ENCODE assay signal across 18 cellular contexts in the genomic region with DNA sequence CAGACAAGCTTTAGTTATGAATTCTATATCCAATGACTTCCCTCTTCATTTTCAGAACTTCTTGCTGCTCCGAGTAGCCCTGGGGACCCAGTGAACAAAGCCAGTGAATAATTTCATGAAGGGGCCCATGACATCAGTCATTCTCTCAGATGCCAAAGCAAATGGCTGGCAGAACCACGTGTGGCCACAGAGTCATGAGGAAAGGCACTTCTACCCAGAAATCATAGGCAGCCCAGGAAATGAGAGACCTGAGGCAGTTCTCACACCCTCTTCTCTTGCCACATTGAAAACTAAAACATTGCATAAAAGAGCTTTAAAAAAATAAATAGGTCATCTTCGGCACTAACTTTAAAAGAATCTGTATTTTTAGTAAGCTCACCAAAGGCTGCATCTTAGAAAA. TPM values are rescaled to one million over a fixed set of nuclear protein-coding genes. Genes with fewer than 3 reads are reported as not detected.
DNase-seq lines count a peak whose midpoint lies in the region; ATAC-seq and TF ChIP-seq lines count a peak whose summit lies in the region.
"Had no signal": no experiment of that assay in that cellular context is flagged by ENCODE, and none has a peak within 500 bp of the region (broad histone marks: within the 10 kb centered on the region; RNA-seq: fewer than 3 reads in every experiment).

No MANE protein-coding gene starts in this region.

- H3K9me3 ChIP-seq in Loucy (ENCODE audit: insufficient read depth, low read depth, low read length) (no peaks in the 10 kb centered on the region), colonic mucosa (no peaks in the 10 kb centered on the region)
- H3K9me3 ChIP-seq: Peyer's patch had no signal

- H3K36me3 ChIP-seq in Loucy (ENCODE audit: insufficient read depth, low read length) (no peaks in the 10 kb centered on the region), colonic mucosa (no peaks in the 10 kb centered on the region)
- H3K36me3 ChIP-seq: Peyer's patch had no signal

- H3K27me3 ChIP-seq in Loucy (ENCODE audit: insufficient read depth, low read length, poor library complexity, severe bottlenecking) (peaks cover 6% of the 10 kb centered on the region), colonic mucosa (no peaks in the 10 kb centered on the region)
- H3K27me3 ChIP-seq: Peyer's patch had no signal

- intact Hi-C loops in colonic mucosa (cut with DNase I): no loop called here

- no peak overlapping the region for H3K4me2 ChIP-seq in Loucy (ENCODE audit: low read depth, low read length, poor library complexity, severe bottlenecking)

- ATAC-seq in HG02885 (IDR thresholded peaks at IDR 0.05; ENCODE audit: poor library complexity, unreplicated experiment): no peak
- ATAC-seq: sciatic nerve, SK-N-SH treated with all-trans-retinoic acid at 6 μM for 48 hours had no signal

- peak overlapping the region; percentile 64 for H3K27ac Mint-ChIP-seq in osteocyte (ENCODE audit: unreplicated experiment)
- H3K27ac Mint-ChIP-seq: activated naive CD4-positive, alpha-beta T cell treated with anti-CD3 and anti-CD28 coated beads, Interleukin-2, amount 50 U/mL, for 24 hours; activated T-cell treated with anti-CD3 and anti-CD28 coated beads, Interleukin-2, amount 50 U/mL, for 24 hours had no signal

- peaks cover 2% of the 10 kb centered on the region for H3K79me2 ChIP-seq in Loucy (ENCODE audit: insufficient read depth, low read length)

- no peaks in the 10 kb centered on the region for H3K27me3 Mint-ChIP-seq in osteocyte (ENCODE audit: unreplicated experiment)

- H3K4me1 Mint-ChIP-seq in osteocyte (ENCODE audit: unreplicated experiment): peaks cover 43% of the 10 kb centered on the region

- peak overlapping the region; percentile 76 for H2AFZ ChIP-seq in Loucy (ENCODE audit: low read length)

- H3K36me3 Mint-ChIP-seq in osteocyte (ENCODE audit: unreplicated experiment): no peaks in the 10 kb centered on the region

- H4K20me1 ChIP-seq in Loucy (ENCODE audit: insufficient read depth, low read length, poor library complexity, severe bottlenecking): no peaks in the 10 kb centered on the region

- H3F3A ChIP-seq in Loucy (ENCODE audit: low read depth): no peaks in the 10 kb centered on the region

- peak overlapping the region; percentile 30 for H3K27ac ChIP-seq in colonic mucosa

- H3K4me3 ChIP-seq in Loucy (ENCODE audit: low read length, poor library complexity, severe bottlenecking): no peak overlapping the region
- H3K4me3 ChIP-seq in colonic mucosa: no peak overlapping the region

- no peaks in the 10 kb centered on the region for H3K9me2 ChIP-seq in Loucy (replicated peaks; ENCODE audit: low read depth, low read length)

- peaks cover 5% of the 10 kb centered on the region for H3K4me1 ChIP-seq in Loucy (ENCODE audit: insufficient read depth, low read length, poor library complexity, severe bottlenecking)
- H3K4me1 ChIP-seq in colonic mucosa: peaks cover 3% of the 10 kb centered on the region

- H3K9ac ChIP-seq in Loucy (ENCODE audit: low read depth, low read length, poor library complexity, severe bottlenecking) (no peak overlapping the region), colonic mucosa (ENCODE audit: low read depth in 2 of 2, low read length in 2 of 2) (no peak overlapping the region)

- peak; percentile 38 for DNase-seq in Daoy (ENCODE audit: low read depth)
- no peak for DNase-seq in colonic mucosa
- DNase-seq in osteocyte (ENCODE audit: extremely low spot score, unreplicated experiment): no peak
- DNase-seq in RKO (ENCODE audit: low spot score): no peak
- no peak for DNase-seq in DMS 273 treated with DMSO at 0.1 percent for 48 hours (lab: John Stamatoyannopoulos, UW)
- no peak for DNase-seq in germinal center (ENCODE audit: low spot score)
- DNase-seq: activated CD4-positive, alpha-beta T cell treated with anti-CD3 and anti-CD28 coated beads, Interleukin-2, amount 50 U/mL, for 48 hours; activated T-cell treated with anti-CD3 and anti-CD28 coated beads, Interleukin-2, amount 50 U/mL, for 24 hours; foreskin fibroblast; NCI-H1105 treated with DMSO at 0.1 percent for 48 hours; occipital lobe; Peyer's patch; stimulated activated CD4-positive, alpha-beta T cell treated with anti-CD3 and anti-CD28 coated beads, Interleukin-2, amount 100 ng/mL, for 24 hours had no signal

- TF ChIP-seq CTCF in Loucy (conservative IDR thresholded peaks at IDR 0.05; ENCODE audit: low read length) (no peak), colonic mucosa (IDR thresholded peaks at IDR 0.05) (no peak), osteocyte (IDR thresholded peaks at IDR 0.05) (no peak)

- H3K4me3 Mint-ChIP-seq in osteocyte (ENCODE audit: unreplicated experiment): no peak overlapping the region
- H3K4me3 Mint-ChIP-seq: activated naive CD4-positive, alpha-beta T cell treated with anti-CD3 and anti-CD28 coated beads, Interleukin-2, amount 50 U/mL, for 24 hours; activated T-cell treated with anti-CD3 and anti-CD28 coated beads, Interleukin-2, amount 50 U/mL, for 24 hours had no signal

- no peaks in the 10 kb centered on the region for H3K9me3 Mint-ChIP-seq in osteocyte (ENCODE audit: unreplicated experiment)
- H3K9me3 Mint-ChIP-seq: activated naive CD4-positive, alpha-beta T cell treated with anti-CD3 and anti-CD28 coated beads, Interleukin-2, amount 50 U/mL, for 24 hours; activated T-cell treated with anti-CD3 and anti-CD28 coated beads, Interleukin-2, amount 50 U/mL, for 24 hours had no signal

RNA-seq across cellular contexts. Expression of a gene that starts 4.3 kb away (rescaled TPM):
- 16.0 and 19.6 TPM in 2 replicates for total RNA-seq in Daoy (2014; rRNA removed; shearing (Covaris generic))
- total RNA-seq in colonic mucosa: 10 to 100 TPM; 55.4 to 57.3 TPM
- 259 and 264 TPM in 2 replicates for total RNA-seq in osteocyte
